Comparison of ENCODE assay signal across 30 cellular contexts in the genomic region with DNA sequence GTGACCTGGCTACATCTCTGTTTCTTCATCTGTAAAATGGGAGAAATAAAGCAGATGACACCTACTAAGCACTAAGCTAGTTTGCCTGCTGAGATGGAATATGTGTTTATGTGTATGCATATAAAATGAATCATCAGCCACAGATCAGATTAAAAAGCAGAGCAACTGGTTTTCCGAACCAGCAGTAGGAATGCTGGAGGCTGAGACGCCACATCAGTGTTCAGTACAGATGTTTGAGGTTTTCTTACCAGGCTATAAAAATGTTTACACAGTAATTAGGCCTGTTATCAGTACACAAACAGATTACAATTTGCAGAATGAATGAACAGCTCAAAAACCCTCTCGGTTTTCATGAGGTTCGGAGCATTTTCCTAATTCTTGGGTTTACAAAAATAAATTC.
DNase-seq lines count a peak whose midpoint lies in the region; ATAC-seq and TF ChIP-seq lines count a peak whose summit lies in the region.
"Had no signal": no experiment of that assay in that cellular context is flagged by ENCODE, and none has a peak within 500 bp of the region (broad histone marks: within the 10 kb centered on the region; RNA-seq: fewer than 3 reads in every experiment).

No MANE protein-coding gene starts in this region.

- no peaks in the 10 kb centered on the region for H3F3A ChIP-seq in PC-3 (ENCODE audit: low read length, unreplicated experiment)

- intact Hi-C loops in Calu3 (cut with micrococcal nuclease; ENCODE audit: unreplicated experiment) (loop anchor here (5.0 kb wide), 1 partner anchor 156 kb away; no protein-coding TSS in a partner anchor), PC-3 (cut with micrococcal nuclease) (loop anchor here (5.0 kb wide), 1 partner anchor 166 kb away; no protein-coding TSS in a partner anchor)

- H2AFZ ChIP-seq in PC-3 (ENCODE audit: low read length) = no peak overlapping the region

- 0 out of 2 replicates have a peak, but pooled peaks cover 3% of the 10 kb centered on the region for H4K20me1 ChIP-seq in PC-3 (ENCODE audit: low read length)
- H4K20me1 ChIP-seq: BLaER1 had no signal

- peaks cover 3% of the 10 kb centered on the region for H3K36me3 Mint-ChIP-seq in Calu3 (ENCODE audit: insufficient read depth, unreplicated experiment)
- H3K36me3 Mint-ChIP-seq: mesothelial cell of epicardium had no signal

- H3K4me1 ChIP-seq in PC-3 (ENCODE audit: insufficient read depth, low read length) = peaks cover 17% of the 10 kb centered on the region
- H3K4me1 ChIP-seq: BLaER1, esophagus muscularis mucosa, HAP-1, heart right ventricle, testis, uterus had no signal

- H3K4me3 ChIP-seq in PC-3 (ENCODE audit: low read length) = no peak overlapping the region
- H3K4me3 ChIP-seq: BLaER1, esophagus muscularis mucosa, HAP-1, heart right ventricle, testis, uterus had no signal

- H3K9me2 ChIP-seq in PC-3 (replicated peaks; ENCODE audit: low read length) = no peaks in the 10 kb centered on the region

- POLR2A ChIA-PET in PC-3 (lab: Charles Lee; ENCODE audit: unreplicated experiment) = no interaction called here

- H3K4me2 ChIP-seq in PC-3 (ENCODE audit: low read length) = peak overlapping the region; percentile 38
- H3K4me2 ChIP-seq: BLaER1 had no signal

- H3K27ac ChIP-seq in PC-3 (ENCODE audit: low read length) = peak overlapping the region; percentile 61
- H3K27ac ChIP-seq: BLaER1, esophagus muscularis mucosa, heart right ventricle, testis, uterus had no signal

- no peaks in the 10 kb centered on the region for H3K9me3 ChIP-seq in PC-3 (ENCODE audit: low read length)
- H3K9me3 ChIP-seq: esophagus muscularis mucosa, HAP-1, testis, uterus had no signal

- no peak overlapping the region for H3K4me3 Mint-ChIP-seq in Calu3 (ENCODE audit: low read depth, unreplicated experiment)
- H3K4me3 Mint-ChIP-seq: activated T-cell treated with anti-CD3 and anti-CD28 coated beads, Interleukin-2, amount 50 U/mL, for 72 hours; effector memory CD8-positive, alpha-beta T cell; mesothelial cell of epicardium; stimulated activated naive CD8-positive, alpha-beta T cell treated with anti-CD3 and anti-CD28 coated beads, Interleukin-15, Interleukin-2, amounts not matched to agents 100 ng/mL and 50 ng/mL, for 24 hours had no signal

- CTCF ChIA-PET in Calu3 (lab: Charles Lee) (no interaction called here), PC-3 (lab: Charles Lee) (no interaction called here)

- H3K79me2 ChIP-seq in PC-3 (ENCODE audit: low read length) = no peaks in the 10 kb centered on the region

- H3K27me3 Mint-ChIP-seq in Calu3 (ENCODE audit: unreplicated experiment) = no peaks in the 10 kb centered on the region
- H3K27me3 Mint-ChIP-seq: effector memory CD8-positive, alpha-beta T cell; stimulated activated naive CD8-positive, alpha-beta T cell treated with anti-CD3 and anti-CD28 coated beads, Interleukin-15, Interleukin-2, amounts not matched to agents 100 ng/mL and 50 ng/mL, for 24 hours had no signal

- DNase-seq in Calu3 (peak; percentile 21), HT1080 (ENCODE audit: low read depth) (peak; percentile 8), PC-3 (peak; percentile 92), activated T-cell treated with anti-CD3 and anti-CD28 coated beads for 4 hours (no peak), NCI-H446 treated with DMSO at 0.1 percent for 48 hours (lab: John Stamatoyannopoulos, UW) (no peak), putamen (ENCODE audit: low spot score) (no peak)
- DNase-seq: activated CD4-positive, alpha-beta T cell treated with anti-CD3 and anti-CD28 coated beads, Interleukin-2, amount 50 U/mL, for 4 hours; activated CD4-positive, CD25-positive, alpha-beta regulatory T cell; activated T-cell treated with anti-CD3 and anti-CD28 coated beads, Interleukin-2, amount 50 U/mL, for 72 hours; central memory CD4-positive, alpha-beta T cell; cortex of kidney; effector memory CD8-positive, alpha-beta T cell; foreskin melanocyte; heart right ventricle; kidney; MV-4-11; NCI-H1694 treated with DMSO at 0.1 percent for 48 hours; NCI-H2227 treated with DMSO at 0.1 percent for 48 hours; NCI-H526 treated with DMSO at 0.1 percent for 48 hours; right cardiac atrium; stimulated activated CD8-positive, alpha-beta memory T cell treated with anti-CD3 and anti-CD28 coated beads, Interleukin-4, amount 100 ng/mL, for 48 hours; T-helper 1 cell; testis; uterus had no signal

- peaks cover 10% of the 10 kb centered on the region; the same call in 1 of the 2 replicates for H3K27me3 ChIP-seq in PC-3 (ENCODE audit: low read length)
- H3K27me3 ChIP-seq: BLaER1, testis, uterus had no signal

- H3K36me3 ChIP-seq in PC-3 (ENCODE audit: low read depth, low read length) = no peaks in the 10 kb centered on the region
- H3K36me3 ChIP-seq: BLaER1, esophagus muscularis mucosa, HAP-1, heart right ventricle, uterus had no signal

- H3K27ac Mint-ChIP-seq in Calu3 (ENCODE audit: unreplicated experiment) = no peak overlapping the region
- H3K27ac Mint-ChIP-seq: activated T-cell treated with anti-CD3 and anti-CD28 coated beads, Interleukin-2, amount 50 U/mL, for 72 hours; effector memory CD8-positive, alpha-beta T cell; mesothelial cell of epicardium; stimulated activated naive CD8-positive, alpha-beta T cell treated with anti-CD3 and anti-CD28 coated beads, Interleukin-15, Interleukin-2, amounts not matched to agents 100 ng/mL and 50 ng/mL, for 24 hours had no signal

- H3K4me1 Mint-ChIP-seq in Calu3 (ENCODE audit: low read depth, unreplicated experiment) = no peaks in the 10 kb centered on the region
- H3K4me1 Mint-ChIP-seq: mesothelial cell of epicardium had no signal

- ATAC-seq in PC-3 (peak; percentile 87), esophagus mucosa (peak; percentile 82)
- ATAC-seq: activated T-cell treated with anti-CD3 and anti-CD28 coated beads, Interleukin-2, amount 50 U/mL, for 72 hours; effector memory CD8-positive, alpha-beta T cell; heart right ventricle; right cardiac atrium had no signal

- no peak overlapping the region for H3K9ac ChIP-seq in PC-3 (ENCODE audit: low read length)
- H3K9ac ChIP-seq: BLaER1 had no signal

- peaks cover 3% of the 10 kb centered on the region for H3K9me3 Mint-ChIP-seq in Calu3 (ENCODE audit: low read depth, unreplicated experiment)
- H3K9me3 Mint-ChIP-seq: mesothelial cell of epicardium had no signal

- BruUV-seq in Calu3 (replicated peaks; lab: Mats Ljungman, UMichigan) (no TSS peak), PC-3 (replicated peaks; lab: Mats Ljungman, UMichigan) (no TSS peak)

- no peak for TF ChIP-seq CTCF in Calu3 (IDR thresholded peaks at IDR 0.05; ENCODE audit: unreplicated experiment)
- TF ChIP-seq CTCF in PC-3 (conservative IDR thresholded peaks at IDR 0.05; ENCODE audit: low read depth, low read length) = no peak

Comparison
In these comparisons a context has a peak if more than half of its experiments do, and no peak if none do; other contexts are left out.
1. DNase-seq: peak in Calu3 (single experiment), HT1080 (single experiment) and PC-3 (single experiment); none in activated T-cell treated with anti-CD3 and anti-CD28 coated beads for 4 hours (single experiment), NCI-H446 treated with DMSO at 0.1 percent for 48 hours (single experiment) and putamen (single experiment).